Comparison of ENCODE assay signal across 9 cellular contexts in the genomic region with DNA sequence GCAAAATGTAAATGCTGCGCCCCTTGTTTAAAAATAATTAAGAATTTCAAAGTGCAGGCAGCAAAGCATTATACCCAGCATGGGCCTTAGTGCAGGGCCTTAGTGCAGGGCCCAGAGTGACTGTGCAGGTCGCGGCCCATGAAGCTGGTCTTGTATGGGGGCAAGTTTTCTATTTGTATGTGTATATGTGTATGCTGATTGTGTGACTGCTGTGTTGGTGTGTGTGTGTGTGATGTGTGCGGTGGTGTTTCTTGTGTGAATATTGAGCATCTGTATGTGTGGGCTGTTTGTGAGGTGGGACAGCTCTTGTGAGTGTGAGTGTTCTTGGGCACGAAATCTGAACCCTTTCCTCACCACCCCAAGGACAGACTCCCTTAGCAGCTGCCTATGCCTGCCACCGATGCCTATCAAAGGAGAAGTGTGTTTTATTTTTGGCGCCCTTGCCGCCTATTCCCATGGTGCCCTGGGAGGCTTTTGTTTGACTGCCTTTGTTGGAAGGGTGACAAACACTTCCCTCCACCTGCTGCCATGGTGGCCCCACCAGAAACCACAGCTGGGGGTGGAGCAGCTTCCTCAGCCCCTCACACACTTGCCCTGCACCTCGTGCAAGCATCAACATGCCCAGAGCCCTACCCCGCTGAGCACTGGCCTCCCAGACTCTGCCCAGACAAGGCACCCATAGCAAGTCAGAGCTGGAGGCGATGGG. TPM values are rescaled to one million over a fixed set of nuclear protein-coding genes. Genes with fewer than 3 reads are reported as not detected.
DNase-seq lines count a peak whose midpoint lies in the region; ATAC-seq and FAIRE-seq lines count a peak whose summit lies in the region.
"Had no signal": no experiment of that assay in that cellular context is flagged by ENCODE, and none has a peak within 500 bp of the region (broad histone marks: within the 10 kb centered on the region; RNA-seq: fewer than 3 reads in every experiment).

No MANE protein-coding gene starts in this region.

- H3K27ac Mint-ChIP-seq in activated naive CD4-positive, alpha-beta T cell treated with anti-CD3 and anti-CD28 coated beads, Interleukin-2, amount 10 ng/mL, durations not matched to agents 7 days and 5 days = peak overlapping the region; percentile 88
- H3K27ac Mint-ChIP-seq in naive B cell = peak overlapping the region; percentile 63 to 98 (median 91)

- H3K36me3 Mint-ChIP-seq in activated naive CD4-positive, alpha-beta T cell treated with anti-CD3 and anti-CD28 coated beads, Interleukin-2, amount 10 ng/mL, durations not matched to agents 7 days and 5 days = peaks cover 26% of the 10 kb centered on the region
- H3K36me3 Mint-ChIP-seq in naive B cell = no peaks in the 10 kb centered on the region

- H3K9me3 Mint-ChIP-seq in activated naive CD4-positive, alpha-beta T cell treated with anti-CD3 and anti-CD28 coated beads, Interleukin-2, amount 10 ng/mL, durations not matched to agents 7 days and 5 days = no peaks in the 10 kb centered on the region
- no peaks in the 10 kb centered on the region for H3K9me3 Mint-ChIP-seq in naive B cell

- peak overlapping the region; percentile 49 for H3K4me3 Mint-ChIP-seq in activated naive CD4-positive, alpha-beta T cell treated with anti-CD3 and anti-CD28 coated beads, Interleukin-2, amount 10 ng/mL, durations not matched to agents 7 days and 5 days
- peak overlapping the region; percentile 7 to 84 (median 64) for H3K4me3 Mint-ChIP-seq in naive B cell

- peaks cover 9% of the 10 kb centered on the region for H3K27me3 Mint-ChIP-seq in activated naive CD4-positive, alpha-beta T cell treated with anti-CD3 and anti-CD28 coated beads, Interleukin-2, amount 10 ng/mL, durations not matched to agents 7 days and 5 days
- no peaks in the 10 kb centered on the region for H3K27me3 Mint-ChIP-seq in naive B cell

- no peaks in the 10 kb centered on the region for H3K36me3 ChIP-seq in KOPT-K1 (ENCODE audit: insufficient read depth, low read length)

- DNase-seq in NOMO-1 treated with DMSO at 0.1 percent for 48 hours (lab: John Stamatoyannopoulos, UW; ENCODE audit: unreplicated experiment) = peak; percentile 85
- peak; percentile 87 for DNase-seq in activated naive CD4-positive, alpha-beta T cell treated with anti-CD3 and anti-CD28 coated beads, Interleukin-2, amount 10 ng/mL, durations not matched to agents 7 days and 5 days
- DNase-seq in naive B cell = peak; percentile 82
- DNase-seq in foreskin melanocyte = no peak
- no peak for DNase-seq in NK-92 treated with Interleukin-12 subunit alpha and Interleukin-12 subunit beta, amount 100 ng/mL, for 24 hours (lab: John Stamatoyannopoulos, UW)
- no peak for DNase-seq in HTR-8/SVneo (ENCODE audit: insufficient read length, low spot score)
- DNase-seq in NK-92 (lab: John Stamatoyannopoulos, UW; ENCODE audit: unreplicated experiment) = no peak

- CTCF ChIA-PET in activated naive CD4-positive, alpha-beta T cell treated with anti-CD3 and anti-CD28 coated beads, Interleukin-2, amount 10 ng/mL, durations not matched to agents 7 days and 5 days (lab: Charles Lee) = interaction anchor here (0.6 to 5.3 kb wide), 7 partner anchors 8 to 189 kb away, joined by 3 to 51 read pairs (median 8); no protein-coding TSS in a partner anchor

- peak; percentile 76 to 83 for ATAC-seq in naive B cell (ENCODE audit: low read depth in 2 of 2)
- ATAC-seq: K562 had no signal

- H3K9me3 ChIP-seq in KOPT-K1 (ENCODE audit: insufficient read depth, low read length, poor library complexity, severe bottlenecking) = no peaks in the 10 kb centered on the region

- peaks cover 92% of the 10 kb centered on the region for H3K4me1 Mint-ChIP-seq in activated naive CD4-positive, alpha-beta T cell treated with anti-CD3 and anti-CD28 coated beads, Interleukin-2, amount 10 ng/mL, durations not matched to agents 7 days and 5 days
- H3K4me1 Mint-ChIP-seq in naive B cell = peaks cover 60 to 86% (median 75%) of the 10 kb centered on the region in 3 donors

- H3K27ac ChIP-seq in KOPT-K1 (ENCODE audit: low read depth, low read length, poor library complexity, severe bottlenecking) = peak overlapping the region; percentile 96

- FAIRE-seq in HTR-8/SVneo (lab: Jason Lieb, UNC) = no peak
- FAIRE-seq: K562 had no signal

RNA-seq across cellular contexts. Expression of gene CCR7, which starts 18.0 kb away (rescaled TPM):
- 100 to 1,000 TPM; 442 to 802 (median 622) TPM for polyA plus RNA-seq in naive B cell (ENCODE audit: low read depth in 6 of 6)

RNA-seq across cellular contexts. Expression of gene TNS4, which starts 45.8 kb away (rescaled TPM):
- polyA plus RNA-seq in naive B cell (ENCODE audit: low read depth in 6 of 6) = not detected

Comparison
In these comparisons a context has a peak if more than half of its experiments do, and no peak if none do; other contexts are left out.
1. DNase-seq: peak in NOMO-1 treated with DMSO at 0.1 percent for 48 hours (single experiment), activated naive CD4-positive, alpha-beta T cell treated with anti-CD3 and anti-CD28 coated beads, Interleukin-2, amount 10 ng/mL, durations not matched to agents 7 days and 5 days (single experiment) and naive B cell (single experiment); none in foreskin melanocyte (single experiment), NK-92 treated with Interleukin-12 subunit alpha and Interleukin-12 subunit beta, amount 100 ng/mL, for 24 hours (single experiment), HTR-8/SVneo (single experiment) and NK-92 (single experiment).